10 cellular contexts compared by ENCODE assay signal in the genomic region with DNA sequence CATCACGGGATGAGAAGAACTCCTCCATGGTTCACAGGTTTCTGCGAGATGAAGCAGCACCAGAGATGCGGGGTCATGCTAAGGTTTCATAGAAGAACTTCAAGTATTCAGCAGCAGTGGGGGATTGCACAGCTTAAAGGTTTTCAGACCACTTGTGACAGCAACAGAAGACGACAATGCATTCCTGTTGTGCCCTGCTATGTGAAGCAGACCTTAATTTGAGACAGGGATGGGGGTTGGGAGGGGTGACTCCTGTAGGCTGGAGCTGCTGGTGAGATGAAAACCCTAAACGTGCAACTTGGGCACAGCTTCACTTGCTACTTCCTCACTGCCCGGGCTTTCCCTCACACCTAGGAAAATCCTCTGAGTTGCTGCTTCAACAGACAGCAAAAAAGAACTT.
"Had no signal": no experiment of that assay in that cellular context is flagged by ENCODE, and none has a peak within 500 bp of the region (broad histone marks: within the 10 kb centered on the region; RNA-seq: fewer than 3 reads in every experiment).

No MANE protein-coding gene starts in this region.

- DNase-seq: GM23248, H7, HFFc6, KBM-7 had no signal

- H3K4me1 Mint-ChIP-seq: IgD-negative memory B cell had no signal

- H3K4me3 Mint-ChIP-seq: HFFc6, IgD-negative memory B cell had no signal

- H3K9ac ChIP-seq: GM23248, KMS-11 had no signal

- H3K27ac ChIP-seq: GM23248, HL-60, KMS-11 had no signal

- H3K27me3 Mint-ChIP-seq: IgD-negative memory B cell had no signal

- H3K27ac Mint-ChIP-seq: HFFc6, IgD-negative memory B cell had no signal

- H3K4me2 ChIP-seq: KMS-11 had no signal

- H2AFZ ChIP-seq: GM23248 had no signal

- H3K36me3 ChIP-seq: HAP-1 had no signal

- ATAC-seq: HCT116, HepG2 had no signal

- H3K4me3 ChIP-seq: GM23248, HAP-1 had no signal

- H3K9me3 Mint-ChIP-seq: HFFc6 had no signal
